In genomic region chr6:13710552-13711383, GRCh38 we compare ENCODE assay signal across 8 cellular contexts. TPM values are rescaled to one million over a fixed set of nuclear protein-coding genes. Genes with fewer than 3 reads are reported as not detected.
DNase-seq lines count a peak whose midpoint lies in the region; ATAC-seq and TF ChIP-seq lines count a peak whose summit lies in the region.

No MANE protein-coding gene starts in this region.

- peaks cover 50% of the 10 kb centered on the region for H3K4me1 Mint-ChIP-seq in activated CD8-positive, alpha-beta memory T cell treated with anti-CD3 and anti-CD28 coated beads, Interleukin-2, amount 10 ng/mL, durations not matched to agents 7 days and 5 days

- H3K9me3 ChIP-seq in HEK293 (ENCODE audit: control insufficient read depth, insufficient read depth, low read depth, low read length): no peaks in the 10 kb centered on the region
- H3K9me3 ChIP-seq in muscle layer of duodenum (ENCODE audit: control insufficient read depth in 1 of 2, low read length in 2 of 2): no peaks in the 10 kb centered on the region
- H3K9me3 ChIP-seq in thyroid gland: no peaks in the 10 kb centered on the region

- peak in 1 of 2 donors; percentile 61 for TF ChIP-seq POLR2A in thyroid gland (IDR thresholded peaks at IDR 0.05)

- H3K4me3 ChIP-seq in GM12875 (ENCODE audit: low read depth, low read length): peak overlapping the region; percentile 73
- peak overlapping the region; percentile 88 for H3K4me3 ChIP-seq in HEK293 (ENCODE audit: low read depth, low read length)
- H3K4me3 ChIP-seq in epithelial cell of proximal tubule (ENCODE audit: low read depth, low read length): peak overlapping the region; percentile 88
- peak overlapping the region; percentile 93 to 96 for H3K4me3 ChIP-seq in muscle layer of duodenum (ENCODE audit: low read depth in 1 of 2, low read length in 2 of 2)
- H3K4me3 ChIP-seq in thyroid gland (replicated peaks in 1 of 3): peak overlapping the region; percentile 42 to 72 (median 68)

- H3K9me3 Mint-ChIP-seq in activated CD8-positive, alpha-beta memory T cell treated with anti-CD3 and anti-CD28 coated beads, Interleukin-2, amount 10 ng/mL, durations not matched to agents 7 days and 5 days (ENCODE audit: low read depth): peaks cover 3% of the 10 kb centered on the region

- peak overlapping the region; percentile 96 for H3K27ac ChIP-seq in HEK293 (ENCODE audit: extremely low read depth, low read depth, low read length)
- H3K27ac ChIP-seq in muscle layer of duodenum (ENCODE audit: low read length): peak overlapping the region; percentile 92
- H3K27ac ChIP-seq in thyroid gland: peak overlapping the region; percentile 80 to 97 (median 89)

- 0 to 2% methylated on average over 16 to 22 of the region's 84 CpGs for WGBS in thyroid gland, 2 donors

- H3K4me3 Mint-ChIP-seq in activated CD8-positive, alpha-beta memory T cell treated with anti-CD3 and anti-CD28 coated beads, Interleukin-2, amount 10 ng/mL, durations not matched to agents 7 days and 5 days: peak overlapping the region; percentile 87

- no peaks in the 10 kb centered on the region for H3K27me3 Mint-ChIP-seq in activated CD8-positive, alpha-beta memory T cell treated with anti-CD3 and anti-CD28 coated beads, Interleukin-2, amount 10 ng/mL, durations not matched to agents 7 days and 5 days

- H3K27ac Mint-ChIP-seq in activated CD8-positive, alpha-beta memory T cell treated with anti-CD3 and anti-CD28 coated beads, Interleukin-2, amount 10 ng/mL, durations not matched to agents 7 days and 5 days: peak overlapping the region; percentile 86

- ATAC-seq in activated CD8-positive, alpha-beta memory T cell treated with anti-CD3 and anti-CD28 coated beads, Interleukin-2, amount 10 ng/mL, durations not matched to agents 7 days and 5 days: peak; percentile 4

- DNase-seq in NCI-H1105 (lab: John Stamatoyannopoulos, UW): peak; percentile 19
- DNase-seq in activated CD8-positive, alpha-beta memory T cell treated with anti-CD3 and anti-CD28 coated beads, Interleukin-2, amount 10 ng/mL, durations not matched to agents 7 days and 5 days: peak; percentile 68
- DNase-seq in epithelial cell of proximal tubule (ENCODE audit: low read depth): no peak
- DNase-seq in thyroid gland: peak; percentile 64 to 67
- DNase-seq in GM19238 (ENCODE audit: insufficient read length, low spot score): no peak

- H3K36me3 ChIP-seq in HEK293 (ENCODE audit: control insufficient read depth in 2 of 2, insufficient read depth in 1 of 2, low read length in 2 of 2) (no peaks in the 10 kb centered on the region; a peak in 1 of 3 replicates), muscle layer of duodenum (ENCODE audit: control insufficient read depth in 1 of 2, insufficient read depth in 2 of 2, low read length in 2 of 2) (peaks cover 0 to 6% of the 10 kb centered on the region in 2 donors), thyroid gland (no peaks in the 10 kb centered on the region)

- POLR2A ChIA-PET in HEK293 (lab: Yijun Ruan, JAX): interaction anchor here (0.6 to 2.8 kb wide), 5 partner anchors 15 to 136 kb away, joined by 3 to 23 read pairs (median 4); partner anchors contain the start of gene NOL7

- peaks cover 26% of the 10 kb centered on the region for H3K36me3 Mint-ChIP-seq in activated CD8-positive, alpha-beta memory T cell treated with anti-CD3 and anti-CD28 coated beads, Interleukin-2, amount 10 ng/mL, durations not matched to agents 7 days and 5 days

- intact Hi-C loops in thyroid gland (cut with DNase I): loop anchor here (5.0 kb wide), 2 partner anchors 93 to 102 kb away; partner anchors contain the start of genes MCUR1 and NOL7

- TF ChIP-seq CTCF in GM12875 (IDR thresholded peaks at IDR 0.05; ENCODE audit: borderline replicate concordance, insufficient read depth, low read depth, low read length): no peak
- TF ChIP-seq CTCF in HEK293 (tag by site-specific recombination; IDR thresholded peaks at IDR 0.05): no peak; the same call in 1 of the 2 replicates
- no peak for TF ChIP-seq CTCF in epithelial cell of proximal tubule (conservative IDR thresholded peaks at IDR 0.05; ENCODE audit: low read depth, low read length)
- TF ChIP-seq CTCF in thyroid gland (IDR thresholded peaks at IDR 0.05): no peak

- H3K4me1 ChIP-seq in HEK293 (ENCODE audit: control insufficient read depth, insufficient read depth, low read length) (peaks cover 6% of the 10 kb centered on the region; the same call in 1 of the 2 replicates), muscle layer of duodenum (ENCODE audit: control insufficient read depth in 1 of 2, insufficient read depth in 2 of 2, low read length in 2 of 2) (peaks cover 6 to 18% of the 10 kb centered on the region in 2 donors), thyroid gland (peaks cover 15 to 20% of the 10 kb centered on the region in 2 donors)

- H3K27me3 ChIP-seq in muscle layer of duodenum (ENCODE audit: low read depth, low read length) (no peaks in the 10 kb centered on the region), thyroid gland (no peaks in the 10 kb centered on the region)

- CTCF ChIA-PET in HEK293 (lab: Yijun Ruan, JAX): interaction anchor here (0.6 to 1.6 kb wide), 7 partner anchors 15 to 148 kb away, joined by 3 to 5 read pairs (median 4); partner anchors contain the start of gene SIRT5
- CTCF ChIA-PET in activated CD8-positive, alpha-beta memory T cell treated with anti-CD3 and anti-CD28 coated beads, Interleukin-2, amount 10 ng/mL, durations not matched to agents 7 days and 5 days (lab: Charles Lee): interaction anchor here (0.9 to 2.6 kb wide), 12 partner anchors 15 to 356 kb away, joined by 3 to 14 read pairs (median 5); partner anchors contain the start of genes NOL7 and SIRT5

TF ChIP-seq in HEK293, 187 proteins besides CTCF, POLR2A, EP300 and RAD21 (continues in another document):
- TF ChIP-seq ZNF791 (tag by site-specific recombination; IDR thresholded peaks at IDR 0.05) (no peak), ZNF624 (tag by site-specific recombination; IDR thresholded peaks at IDR 0.05) (no peak), ZBTB21 (tag by site-specific recombination; IDR thresholded peaks at IDR 0.05) (no peak), ZNF561 (tag by site-specific recombination; IDR thresholded peaks at IDR 0.05; ENCODE audit: borderline replicate concordance) (no peak), ZNF473 (tag by site-specific recombination; IDR thresholded peaks at IDR 0.05) (no peak), ZNF157 (tag by site-specific recombination; IDR thresholded peaks at IDR 0.05) (no peak), GLI2 (tag by site-specific recombination; IDR thresholded peaks at IDR 0.05; ENCODE audit: borderline replicate concordance, low read depth) (no peak), ZNF677 (tag by site-specific recombination; IDR thresholded peaks at IDR 0.05) (no peak), ZNF623 (tag by site-specific recombination; IDR thresholded peaks at IDR 0.05) (no peak), ZBTB44 (tag by site-specific recombination; IDR thresholded peaks at IDR 0.05) (no peak), EGR2 (tag by site-specific recombination; IDR thresholded peaks at IDR 0.05; ENCODE audit: low read depth) (peak; percentile 50), ZNF768 (tag by site-specific recombination; IDR thresholded peaks at IDR 0.05) (no peak), ZNF112 (tag by site-specific recombination; IDR thresholded peaks at IDR 0.05) (no peak), ZNF350 (tag by site-specific recombination; IDR thresholded peaks at IDR 0.05) (no peak), BCL11B (tag by site-specific recombination; IDR thresholded peaks at IDR 0.05; ENCODE audit: low read depth) (no peak), GLIS2 (tag by site-specific recombination; IDR thresholded peaks at IDR 0.05) (peak; percentile 50; the same call in 1 of the 2 replicates), ZNF549 (tag by site-specific recombination; IDR thresholded peaks at IDR 0.05) (no peak), ZNF391 (tag by site-specific recombination; IDR thresholded peaks at IDR 0.05; ENCODE audit: borderline replicate concordance, low read depth) (no peak), ZNF654 (tag by site-specific recombination; IDR thresholded peaks at IDR 0.05; ENCODE audit: low read depth) (no peak), KLF9 (tag by site-specific recombination; IDR thresholded peaks at IDR 0.05; ENCODE audit: low read depth) (peak; percentile 65), ZNF24 (tag by site-specific recombination; IDR thresholded peaks at IDR 0.05) (no peak), ZNF2 (tag by site-specific recombination; IDR thresholded peaks at IDR 0.05) (no peak)
- TF ChIP-seq, protein P1, sequence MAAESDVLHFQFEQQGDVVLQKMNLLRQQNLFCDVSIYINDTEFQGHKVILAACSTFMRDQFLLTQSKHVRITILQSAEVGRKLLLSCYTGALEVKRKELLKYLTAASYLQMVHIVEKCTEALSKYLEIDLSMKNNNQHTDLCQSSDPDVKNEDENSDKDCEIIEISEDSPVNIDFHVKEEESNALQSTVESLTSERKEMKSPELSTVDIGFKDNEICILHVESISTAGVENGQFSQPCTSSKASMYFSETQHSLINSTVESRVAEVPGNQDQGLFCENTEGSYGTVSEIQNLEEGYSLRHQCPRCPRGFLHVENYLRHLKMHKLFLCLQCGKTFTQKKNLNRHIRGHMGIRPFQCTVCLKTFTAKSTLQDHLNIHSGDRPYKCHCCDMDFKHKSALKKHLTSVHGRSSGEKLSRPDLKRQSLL (tag by site-specific recombination; IDR thresholded peaks at IDR 0.05): no peak

RNA-seq across cellular contexts. Expression of gene RANBP9, which starts 0.9 kb away (rescaled TPM):
- total RNA-seq in activated CD8-positive, alpha-beta memory T cell treated with anti-CD3 and anti-CD28 coated beads, Interleukin-2, amount 10 ng/mL, durations not matched to agents 7 days and 5 days: 10 to 100 TPM; 57.2 to 74.3 TPM
- total RNA-seq in epithelial cell of proximal tubule: 13.5 and 21.7 TPM in 2 replicates
- 10 to 100 TPM; 26.8 to 42.6 (median 32.4) TPM for total RNA-seq in thyroid gland

Comparison
In these comparisons a context has a peak if more than half of its experiments do, and no peak if none do; other contexts are left out.
1. DNase-seq: peak in NCI-H1105 (single experiment), activated CD8-positive, alpha-beta memory T cell treated with anti-CD3 and anti-CD28 coated beads, Interleukin-2, amount 10 ng/mL, durations not matched to agents 7 days and 5 days (single experiment) and thyroid gland (2 of 2); none in epithelial cell of proximal tubule (single experiment) and GM19238 (single experiment).
2. Peak in every context shown above with its lines, with median percentiles within 50 percentile points of each other: H3K4me3 ChIP-seq and H3K27ac ChIP-seq.